ENCODE assay signal across 11 cellular contexts in the genomic region with DNA sequence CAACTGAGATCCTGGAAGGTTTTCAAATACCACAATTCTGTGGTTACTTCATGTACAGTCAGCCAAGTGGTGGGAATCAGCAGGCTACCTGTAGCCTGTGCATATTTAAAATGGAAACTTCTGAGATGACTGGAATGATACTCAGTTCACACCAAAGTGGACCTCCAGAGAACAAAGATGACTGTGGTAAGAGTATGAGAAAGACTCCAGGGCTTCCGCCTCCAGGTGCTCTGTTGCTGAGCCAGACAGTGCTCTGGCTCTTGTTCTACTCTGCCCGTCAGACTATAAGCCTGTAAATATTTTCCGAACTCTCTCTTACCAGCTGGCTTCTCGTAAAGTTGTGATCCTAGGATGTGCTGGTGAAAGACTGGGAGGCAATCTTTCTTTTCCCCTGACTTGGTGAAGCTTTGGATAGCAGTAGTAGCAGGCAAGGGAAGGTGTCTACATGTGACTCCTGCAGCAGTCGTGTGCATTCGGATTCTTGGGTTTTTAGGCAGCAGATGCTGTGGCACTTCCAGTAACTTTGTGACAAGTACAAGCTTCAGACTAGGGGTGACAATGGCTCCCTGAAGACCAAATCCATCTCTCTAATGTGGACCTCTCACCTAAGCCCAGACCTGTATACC. TPM values are rescaled to one million over a fixed set of nuclear protein-coding genes. Genes with fewer than 3 reads are reported as not detected.
DNase-seq lines count a peak whose midpoint lies in the region; ATAC-seq and TF ChIP-seq lines count a peak whose summit lies in the region.
"Had no signal": no experiment of that assay in that cellular context is flagged by ENCODE, and none has a peak within 500 bp of the region (broad histone marks: within the 10 kb centered on the region; RNA-seq: fewer than 3 reads in every experiment).

No MANE protein-coding gene starts in this region.

- no peaks in the 10 kb centered on the region for H3K27me3 ChIP-seq in foreskin keratinocyte
- H3K27me3 ChIP-seq: gastroesophageal sphincter had no signal

- DNase-seq in foreskin keratinocyte (peak in 1 of 2 donors; percentile 6), middle frontal gyrus (ENCODE audit: extremely low spot score, low spot score) (no peak), D341Med (ENCODE audit: low spot score) (no peak), coronary artery (ENCODE audit: low spot score) (no peak), epidermal melanocyte (ENCODE audit: insufficient read length, low spot score) (no peak)
- DNase-seq: NCI-H510A, retina had no signal

- TF ChIP-seq CTCF in foreskin keratinocyte (conservative IDR thresholded peaks at IDR 0.05) (no peak), coronary artery (IDR thresholded peaks at IDR 0.05) (no peak)

- H3K4me1 ChIP-seq in foreskin keratinocyte, result no peaks in the 10 kb centered on the region

- no peak for TF ChIP-seq POLR2A in GM18505 (IDR thresholded peaks at IDR 0.05; ENCODE audit: borderline replicate concordance, extremely low read depth, insufficient read depth, insufficient read length)

- ATAC-seq in GM18505 (IDR thresholded peaks at IDR 0.05; ENCODE audit: unreplicated experiment), result peak; percentile 62
- ATAC-seq in GM19468 (IDR thresholded peaks at IDR 0.05; ENCODE audit: extremely low read depth, unreplicated experiment), result peak; percentile 45
- peak; percentile 90 for ATAC-seq in HG03432 (IDR thresholded peaks at IDR 0.05; ENCODE audit: unreplicated experiment)
- ATAC-seq in foreskin keratinocyte, result peak; percentile 18
- ATAC-seq: gastroesophageal sphincter had no signal

- no peak overlapping the region for H3K4me3 ChIP-seq in coronary artery
- H3K4me3 ChIP-seq: gastroesophageal sphincter had no signal

- no peak overlapping the region for H3K27ac ChIP-seq in foreskin keratinocyte
- no peak overlapping the region for H3K27ac ChIP-seq in coronary artery
- H3K27ac ChIP-seq: gastroesophageal sphincter had no signal

RNA-seq across cellular contexts. Expression of gene ST3GAL5, which starts 23.1 kb away (rescaled TPM):
- 30.1 and 36.1 TPM in 2 replicates for total RNA-seq in foreskin keratinocyte
- 19.8 and 21.8 TPM in 2 replicates for polyA plus RNA-seq in foreskin keratinocyte

Comparison
In these comparisons a context has a peak if more than half of its experiments do, and no peak if none do; other contexts are left out.
1. ATAC-seq: peak in every context shown above with its lines; median percentile 90 in HG03432; 62 in GM18505; 45 in GM19468; 18 in foreskin keratinocyte.